ENCODE assay signal across 28 cellular contexts in the genomic region with DNA sequence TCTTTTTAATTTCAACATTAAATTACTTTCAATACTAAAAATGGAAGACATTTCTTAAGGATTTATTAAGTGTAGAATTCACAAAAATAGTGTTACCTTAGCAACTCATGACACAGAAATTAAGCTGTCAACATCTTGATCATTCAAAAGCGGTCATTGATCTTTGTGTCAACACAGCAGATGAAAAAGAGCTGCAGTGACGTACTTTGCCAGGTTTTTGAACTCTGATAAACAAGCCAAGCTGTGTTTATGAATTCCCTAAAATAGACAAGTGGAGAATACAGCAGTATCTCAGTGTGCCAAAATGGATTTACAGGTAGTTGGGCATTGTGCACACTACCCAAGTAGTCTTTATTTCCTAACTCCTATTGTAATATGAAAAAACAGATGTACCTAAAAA.
"Had no signal": no experiment of that assay in that cellular context is flagged by ENCODE, and none has a peak within 500 bp of the region (broad histone marks: within the 10 kb centered on the region; RNA-seq: fewer than 3 reads in every experiment).

No MANE protein-coding gene starts in this region.

- H3K9me3 Mint-ChIP-seq: activated naive CD4-positive, alpha-beta T cell treated with anti-CD3 and anti-CD28 coated beads, Interleukin-2, amount 50 U/mL, for 24 hours had no signal

- H3K4me3 ChIP-seq: breast epithelium, colonic mucosa had no signal

- H3K4me3 Mint-ChIP-seq: activated B cell treated with CpG ODN at 0.5 μM for 24 hours; activated CD4-positive, alpha-beta T cell treated with anti-CD3 and anti-CD28 coated beads, Interleukin-2, amount 10 ng/mL, durations not matched to agents 24 days and 14 days; activated CD8-positive, alpha-beta memory T cell treated with anti-CD3 and anti-CD28 coated beads, Interleukin-2, amount 10 ng/mL, durations not matched to agents 7 days and 5 days; activated naive CD4-positive, alpha-beta T cell treated with anti-CD3 and anti-CD28 coated beads, Interleukin-2, amount 50 U/mL, for 24 hours; activated T-cell treated with anti-CD3 and anti-CD28 coated beads, Interleukin-2, amount 50 U/mL, for 24 hours; activated T-helper 1 cell treated with anti-CD3 and anti-CD28 coated beads, Interleukin-12 subunit alpha, Interleukin-12 subunit beta, Interleukin-2, Interleukin-4 antibody, amounts not matched to agents 30 ng/mL and 10 ng/mL and 1 ng/mL, durations not matched to agents 14 hours and 24 hours and 36 hours; T-helper 1 cell treated with Interleukin-12 subunit alpha and Interleukin-12 subunit beta and Interleukin-4 antibody, amounts not matched to agents 30 μg/mL and 1 μg/mL, for 36 hours had no signal

- ATAC-seq: activated CD8-positive, alpha-beta memory T cell treated with anti-CD3 and anti-CD28 coated beads, Interleukin-2, amount 10 ng/mL, durations not matched to agents 7 days and 5 days; Panc1 had no signal

- H3K36me3 Mint-ChIP-seq: activated CD8-positive, alpha-beta memory T cell treated with anti-CD3 and anti-CD28 coated beads, Interleukin-2, amount 10 ng/mL, durations not matched to agents 7 days and 5 days; activated naive CD4-positive, alpha-beta T cell treated with anti-CD3 and anti-CD28 coated beads, Interleukin-2, amount 50 U/mL, for 24 hours had no signal

- H3K27ac Mint-ChIP-seq: activated B cell treated with CpG ODN at 0.5 μM for 24 hours; activated CD4-positive, alpha-beta T cell treated with anti-CD3 and anti-CD28 coated beads, Interleukin-2, amount 10 ng/mL, durations not matched to agents 24 days and 14 days; activated CD8-positive, alpha-beta memory T cell treated with anti-CD3 and anti-CD28 coated beads, Interleukin-2, amount 10 ng/mL, durations not matched to agents 7 days and 5 days; activated naive CD4-positive, alpha-beta T cell treated with anti-CD3 and anti-CD28 coated beads, Interleukin-2, amount 50 U/mL, for 24 hours; activated T-cell treated with anti-CD3 and anti-CD28 coated beads, Interleukin-2, amount 50 U/mL, for 24 hours; activated T-helper 1 cell treated with anti-CD3 and anti-CD28 coated beads, Interleukin-12 subunit alpha, Interleukin-12 subunit beta, Interleukin-2, Interleukin-4 antibody, amounts not matched to agents 30 ng/mL and 10 ng/mL and 1 ng/mL, durations not matched to agents 14 hours and 24 hours and 36 hours; T-helper 1 cell treated with Interleukin-12 subunit alpha and Interleukin-12 subunit beta and Interleukin-4 antibody, amounts not matched to agents 30 μg/mL and 1 μg/mL, for 36 hours had no signal

- H3K27me3 Mint-ChIP-seq: activated B cell treated with CpG ODN at 0.5 μM for 24 hours; activated CD4-positive, alpha-beta T cell treated with anti-CD3 and anti-CD28 coated beads, Interleukin-2, amount 10 ng/mL, durations not matched to agents 24 days and 14 days; activated CD8-positive, alpha-beta memory T cell treated with anti-CD3 and anti-CD28 coated beads, Interleukin-2, amount 10 ng/mL, durations not matched to agents 7 days and 5 days; activated naive CD4-positive, alpha-beta T cell treated with anti-CD3 and anti-CD28 coated beads, Interleukin-2, amount 50 U/mL, for 24 hours; activated T-cell treated with anti-CD3 and anti-CD28 coated beads, Interleukin-2, amount 50 U/mL, for 24 hours had no signal

- H3K27me3 ChIP-seq: breast epithelium, colonic mucosa had no signal

- DNase-seq: activated B cell treated with CpG ODN at 0.5 μM for 24 hours; activated CD4-positive, alpha-beta T cell treated with anti-CD3 and anti-CD28 coated beads for 1 hour; activated CD4-positive, alpha-beta T cell treated with anti-CD3 and anti-CD28 coated beads, Interleukin-2, amount 10 ng/mL, durations not matched to agents 24 days and 14 days; activated CD4-positive, alpha-beta T cell treated with anti-CD3 and anti-CD28 coated beads, Interleukin-2, amount 50 U/mL, for 48 hours; activated CD8-positive, alpha-beta memory T cell treated with anti-CD3 and anti-CD28 coated beads, Interleukin-2, amount 10 ng/mL, durations not matched to agents 7 days and 5 days; activated effector memory CD4-positive, alpha-beta T cell treated with Interleukin-2 at 50 U/mL for 16 hours; activated naive CD4-positive, alpha-beta T cell; activated T-cell treated with anti-CD3 and anti-CD28 coated beads, Interleukin-2, amount 50 U/mL, for 24 hours; aorta; caudate nucleus; colonic mucosa; Kasumi-1; KBM-7; NCI-H1048; NCI-H1694; NCI-H2171 treated with DMSO at 0.1 percent for 48 hours; NCI-H226; NCI-H510A treated with DMSO at 0.1 percent for 48 hours; NCI-H69; NK-92 treated with Interleukin-12 subunit alpha and Interleukin-12 subunit beta, amount 100 ng/mL, for 24 hours; OCI-M1; Right ventricle myocardium superior had no signal

- H3K4me1 Mint-ChIP-seq: activated B cell treated with CpG ODN at 0.5 μM for 24 hours; activated CD4-positive, alpha-beta T cell treated with anti-CD3 and anti-CD28 coated beads, Interleukin-2, amount 10 ng/mL, durations not matched to agents 24 days and 14 days; activated CD8-positive, alpha-beta memory T cell treated with anti-CD3 and anti-CD28 coated beads, Interleukin-2, amount 10 ng/mL, durations not matched to agents 7 days and 5 days; activated naive CD4-positive, alpha-beta T cell treated with anti-CD3 and anti-CD28 coated beads, Interleukin-2, amount 50 U/mL, for 24 hours had no signal

- H3K9me3 ChIP-seq: breast epithelium, colonic mucosa had no signal

- H3K4me1 ChIP-seq: breast epithelium, colonic mucosa had no signal

- H3K36me3 ChIP-seq: breast epithelium, colonic mucosa had no signal

- H3K27ac ChIP-seq: breast epithelium, colonic mucosa, RWPE1 had no signal
